ENCODE assay signal across 1 cellular context in genomic region chr10:118754556-118755423, GRCh38.
A peak's percentile ranks its signal among the peaks of the same experiment; 100 is the strongest.
TF ChIP-seq lines count a peak whose summit lies in the region.

TSS of gene CACUL1 (minus strand) at chr10:118754970. CDS start at chr10:118754762, 208 bp downstream.

TF ChIP-seq in HepG2, 621 proteins besides CTCF, POLR2A, EP300 and RAD21 (continued from another document and continues in another):
- TF ChIP-seq ZFP91 (CRISPR knock-in tag; IDR thresholded peaks at IDR 0.05; ENCODE audit: borderline replicate concordance) = peak; percentile 83
- no peak; the same call in 1 of the 2 replicates for TF ChIP-seq PAXIP1 (CRISPR knock-in tag; conservative IDR thresholded peaks at IDR 0.05)
- TF ChIP-seq HES4 (CRISPR knock-in tag; IDR thresholded peaks at IDR 0.05; ENCODE audit: borderline replicate concordance) = no peak; the same call in 1 of the 2 replicates
- TF ChIP-seq ZNF629 (CRISPR knock-in tag; conservative IDR thresholded peaks at IDR 0.05) = no peak
- TF ChIP-seq U2AF2 (IDR thresholded peaks at IDR 0.05; ENCODE audit: low read depth, low read length) = peak; percentile 88; the same call in 1 of the 2 replicates
- TF ChIP-seq BCL3 (CRISPR knock-in tag; IDR thresholded peaks at IDR 0.05) = 0 out of 2 replicates have a peak, but pooled peaks have one; percentile 26
- TF ChIP-seq KLF15 (CRISPR knock-in tag; IDR thresholded peaks at IDR 0.05; ENCODE audit: borderline replicate concordance) = peak; percentile 81; the same call in 1 of the 2 replicates
- TF ChIP-seq SKIL (CRISPR knock-in tag; IDR thresholded peaks at IDR 0.05; ENCODE audit: borderline replicate concordance) = no peak
- no peak; the same call in 1 of the 2 replicates for TF ChIP-seq HNF4G (IDR thresholded peaks at IDR 0.05; ENCODE audit: borderline replicate concordance, low read depth, low read length)
- no peak for TF ChIP-seq HNF4G (CRISPR knock-in tag; IDR thresholded peaks at IDR 0.05; ENCODE audit: borderline replicate concordance, low read depth)
- peak; percentile 7; the same call in 1 of the 2 replicates for TF ChIP-seq FOXK1 (CRISPR knock-in tag; IDR thresholded peaks at IDR 0.05; ENCODE audit: borderline replicate concordance, low read depth)
- peak; percentile 84; the same call in 1 of the 2 replicates for TF ChIP-seq DR1 (CRISPR knock-in tag; IDR thresholded peaks at IDR 0.05)
- 0 out of 2 replicates have a peak, but pooled peaks have one; percentile 62 for TF ChIP-seq ZNF333 (CRISPR knock-in tag; IDR thresholded peaks at IDR 0.05; ENCODE audit: borderline replicate concordance)
- no peak for TF ChIP-seq ZFP36L2 (CRISPR knock-in tag; IDR thresholded peaks at IDR 0.05)
- no peak for TF ChIP-seq JUNB (CRISPR knock-in tag; IDR thresholded peaks at IDR 0.05; ENCODE audit: borderline replicate concordance)
- TF ChIP-seq ZNF772 (CRISPR knock-in tag; IDR thresholded peaks at IDR 0.05) = peak; percentile 55; the same call in 1 of the 2 replicates
- no peak; the same call in 1 of the 2 replicates for TF ChIP-seq ZNF558 (CRISPR knock-in tag; IDR thresholded peaks at IDR 0.05; ENCODE audit: borderline replicate concordance)
- TF ChIP-seq ZNF709 (CRISPR knock-in tag; IDR thresholded peaks at IDR 0.05) = peak; percentile 87
- TF ChIP-seq ATF7-NPFF (CRISPR knock-in tag; IDR thresholded peaks at IDR 0.05; ENCODE audit: low read depth) = no peak; the same call in 1 of the 2 replicates
- peak; percentile 97 for TF ChIP-seq ZMAT3 (CRISPR knock-in tag; conservative IDR thresholded peaks at IDR 0.05)
- no peak for TF ChIP-seq NKX3-1 (CRISPR knock-in tag; IDR thresholded peaks at IDR 0.05)
- TF ChIP-seq RBM39 (IDR thresholded peaks at IDR 0.05; ENCODE audit: low read depth, low read length, poor library complexity, severe bottlenecking) = no peak
- no peak for TF ChIP-seq ZBTB46 (CRISPR knock-in tag; IDR thresholded peaks at IDR 0.05; ENCODE audit: borderline replicate concordance)
- peak; percentile 60 for TF ChIP-seq RFX5 (IDR thresholded peaks at IDR 0.05; ENCODE audit: low read depth, low read length)
- peak; percentile 23; the same call in 1 of the 2 replicates for TF ChIP-seq MIER3 (CRISPR knock-in tag; IDR thresholded peaks at IDR 0.05; ENCODE audit: borderline replicate concordance)
- 0 out of 2 replicates have a peak, but pooled peaks have one; percentile 63 for TF ChIP-seq ZNF275 (CRISPR knock-in tag; IDR thresholded peaks at IDR 0.05; ENCODE audit: borderline replicate concordance)
- no peak; the same call in 1 of the 2 replicates for TF ChIP-seq ZMYM3 (CRISPR knock-in tag; IDR thresholded peaks at IDR 0.05)
- peak; percentile 88 for TF ChIP-seq SP5 (CRISPR knock-in tag; IDR thresholded peaks at IDR 0.05; ENCODE audit: borderline replicate concordance, low read depth)
- TF ChIP-seq RAD51 (IDR thresholded peaks at IDR 0.05; ENCODE audit: borderline replicate concordance) = peak; percentile 95
- no peak for TF ChIP-seq TRIM24 (CRISPR knock-in tag; IDR thresholded peaks at IDR 0.05)
- TF ChIP-seq JUND (CRISPR knock-in tag; IDR thresholded peaks at IDR 0.05) = peak; percentile 85
- TF ChIP-seq ZNF143 (CRISPR knock-in tag; IDR thresholded peaks at IDR 0.05) = no peak; the same call in 1 of the 2 replicates
- peak; percentile 90 for TF ChIP-seq KDM5A (IDR thresholded peaks at IDR 0.05; ENCODE audit: borderline replicate concordance, low read length)
- TF ChIP-seq ZNF75D (CRISPR knock-in tag; IDR thresholded peaks at IDR 0.05; ENCODE audit: borderline replicate concordance) = no peak
- no peak for TF ChIP-seq ZIK1 (CRISPR knock-in tag; IDR thresholded peaks at IDR 0.05; ENCODE audit: borderline replicate concordance, low read depth)
- TF ChIP-seq ZC3H13 (CRISPR knock-in tag; IDR thresholded peaks at IDR 0.05) = no peak; the same call in 1 of the 2 replicates
- no peak for TF ChIP-seq U2AF1 (optimal IDR thresholded peaks at IDR 0.05; ENCODE audit: low read depth, low read length)
- 0 out of 2 replicates have a peak, but pooled peaks have one; percentile 11 for TF ChIP-seq ZNF577 (CRISPR knock-in tag; IDR thresholded peaks at IDR 0.05; ENCODE audit: borderline replicate concordance, low read depth)
- peak; percentile 78; the same call in 1 of the 2 replicates for TF ChIP-seq ZFP90 (CRISPR knock-in tag; IDR thresholded peaks at IDR 0.05; ENCODE audit: borderline replicate concordance)
- 0 out of 2 replicates have a peak, but pooled peaks have one; percentile 34 for TF ChIP-seq HOMEZ (CRISPR knock-in tag; IDR thresholded peaks at IDR 0.05; ENCODE audit: low read depth)
- no peak for TF ChIP-seq ZNF12 (CRISPR knock-in tag; IDR thresholded peaks at IDR 0.05)
- TF ChIP-seq ZNF646 (CRISPR knock-in tag; IDR thresholded peaks at IDR 0.05) = no peak
